ENCODE assay signal across 29 cellular contexts in genomic region chrY:16071957-16072356, GRCh38.
"Had no signal": no experiment of that assay in that cellular context is flagged by ENCODE, and none has a peak within 500 bp of the region (broad histone marks: within the 10 kb centered on the region; RNA-seq: fewer than 3 reads in every experiment).

No MANE protein-coding gene starts in this region.

- H3K27me3 Mint-ChIP-seq: dendritic cell treated with granulocyte-macrophage colony-stimulating factor and Interleukin-4, amounts not matched to agents 40 ng/mL and 50 ng/mL, for 4 days; effector memory CD8-positive, alpha-beta T cell had no signal

- H3K9me3 Mint-ChIP-seq: endodermal cell had no signal

- H3K36me3 ChIP-seq: colonic mucosa, esophagus muscularis mucosa, esophagus squamous epithelium, gastrocnemius medialis, gastroesophageal sphincter, heart left ventricle, heart right ventricle had no signal

- H3K4me1 ChIP-seq: colonic mucosa, esophagus muscularis mucosa, esophagus squamous epithelium, foreskin keratinocyte, gastrocnemius medialis, gastroesophageal sphincter, heart left ventricle, heart right ventricle had no signal

- ATAC-seq: effector memory CD8-positive, alpha-beta T cell; esophagus mucosa; foreskin keratinocyte; gastrocnemius medialis; gastroesophageal sphincter; heart left ventricle; heart right ventricle had no signal

- H3K27ac Mint-ChIP-seq: dendritic cell treated with granulocyte-macrophage colony-stimulating factor and Interleukin-4, amounts not matched to agents 40 ng/mL and 50 ng/mL, for 4 days; effector memory CD8-positive, alpha-beta T cell; endodermal cell had no signal

- H3K9me3 ChIP-seq: colonic mucosa, esophagus muscularis mucosa, esophagus squamous epithelium, gastrocnemius medialis, gastroesophageal sphincter, heart left ventricle, heart right ventricle had no signal

- H3K4me1 Mint-ChIP-seq: endodermal cell had no signal

- DNase-seq: colonic mucosa; cortex of kidney; dermis blood vessel endothelial cell; dorsolateral prefrontal cortex; effector CD4-positive, alpha-beta T cell; effector CD8-positive, alpha-beta T cell; effector memory CD4-positive, alpha-beta T cell; effector memory CD8-positive, alpha-beta T cell; endodermal cell; erythroblast; esophagus squamous epithelium; foreskin fibroblast; foreskin keratinocyte; foreskin melanocyte; gastrocnemius medialis; glutamatergic neuron; head of caudate nucleus; heart left ventricle; heart right ventricle had no signal

- H3K4me3 Mint-ChIP-seq: dendritic cell treated with granulocyte-macrophage colony-stimulating factor and Interleukin-4, amounts not matched to agents 40 ng/mL and 50 ng/mL, for 4 days; effector memory CD8-positive, alpha-beta T cell; endodermal cell had no signal

- H3K27ac ChIP-seq: colonic mucosa, coronary artery, dorsolateral prefrontal cortex, epithelial cell of prostate, esophagus muscularis mucosa, esophagus squamous epithelium, foreskin keratinocyte, gastrocnemius medialis, gastroesophageal sphincter, heart left ventricle, heart right ventricle had no signal

- H3K4me3 ChIP-seq: colonic mucosa, coronary artery, dorsolateral prefrontal cortex, esophagus muscularis mucosa, esophagus squamous epithelium, gastrocnemius medialis, gastroesophageal sphincter, heart left ventricle, heart right ventricle had no signal

- H3K27me3 ChIP-seq: colonic mucosa, dorsolateral prefrontal cortex, esophagus muscularis mucosa, esophagus squamous epithelium, foreskin keratinocyte, gastrocnemius medialis, gastroesophageal sphincter, heart left ventricle, heart right ventricle had no signal

- FAIRE-seq: colon, endometrium, endothelial cell of umbilical vein, frontal cortex had no signal
